ENCODE assay signal across 12 cellular contexts in the genomic region with DNA sequence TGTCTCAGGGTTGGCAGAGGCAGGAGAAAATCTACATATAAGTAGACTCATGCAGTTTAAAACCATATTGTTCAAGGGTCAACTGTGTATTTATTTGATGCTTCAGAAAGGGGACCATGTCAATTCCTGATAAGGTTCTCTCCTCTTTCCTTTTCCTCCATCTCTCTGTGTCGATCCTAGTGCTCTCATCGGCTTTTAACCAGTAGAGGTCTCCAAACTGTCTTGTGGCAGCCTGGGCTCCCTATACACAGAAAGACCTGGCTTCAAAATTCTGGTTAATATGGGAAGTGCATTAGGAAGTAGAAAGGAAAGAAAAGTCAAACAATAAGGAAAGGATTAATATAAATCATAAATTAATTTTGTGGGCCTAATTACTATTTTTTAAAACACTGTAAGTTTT.
DNase-seq lines count a peak whose midpoint lies in the region; ATAC-seq and TF ChIP-seq lines count a peak whose summit lies in the region.
"Had no signal": no experiment of that assay in that cellular context is flagged by ENCODE, and none has a peak within 500 bp of the region (broad histone marks: within the 10 kb centered on the region; RNA-seq: fewer than 3 reads in every experiment).

No MANE protein-coding gene starts in this region.

- H3K4me1 ChIP-seq in body of pancreas (no peaks in the 10 kb centered on the region), mucosa of descending colon (ENCODE audit: low read depth) (no peaks in the 10 kb centered on the region)

- intact Hi-C loops in body of pancreas (cut with DNase I): no loop called here
- intact Hi-C loops in mucosa of descending colon (cut with DNase I, micrococcal nuclease): no loop called here

- no peaks in the 10 kb centered on the region for H3K36me3 ChIP-seq in body of pancreas (replicated peaks in 1 of 2; ENCODE audit: insufficient read depth in 1 of 2, low read depth in 2 of 2)
- no peaks in the 10 kb centered on the region for H3K36me3 ChIP-seq in mucosa of descending colon (ENCODE audit: low read depth)
- H3K36me3 ChIP-seq: neutrophil had no signal

- H3K27me3 ChIP-seq in body of pancreas: no peaks in the 10 kb centered on the region
- H3K27me3 ChIP-seq: neutrophil had no signal

- H3K4me3 ChIP-seq in body of pancreas (no peak overlapping the region), mucosa of descending colon (no peak overlapping the region)

- no peak for ATAC-seq in body of pancreas
- peak; percentile 65 for ATAC-seq in mucosa of descending colon
- ATAC-seq in GM19397 (IDR thresholded peaks at IDR 0.05; ENCODE audit: unreplicated experiment): no peak
- ATAC-seq in HG02588 (IDR thresholded peaks at IDR 0.05; ENCODE audit: unreplicated experiment): no peak
- ATAC-seq in activated CD4-positive, CD25-positive, alpha-beta regulatory T cell treated with anti-CD3 and anti-CD28 coated beads, Interleukin-2, amount 50 U/mL, for 24 hours: no peak
- ATAC-seq: stimulated activated naive CD8-positive, alpha-beta T cell treated with anti-CD3 and anti-CD28 coated beads, Interleukin-15, Interleukin-2, amounts not matched to agents 100 U/mL and 50 U/mL, for 24 hours had no signal

- no peak for TF ChIP-seq POLR2A in body of pancreas (IDR thresholded peaks at IDR 0.05)

- DNase-seq in ELR (ENCODE audit: low read depth) (peak; percentile 23), M059J (ENCODE audit: low read depth) (peak; percentile 5), body of pancreas (peak in 1 of 4 donors; percentile 15), mucosa of descending colon (no peak), HCEC 1CT (no peak)
- DNase-seq: activated CD4-positive, CD25-positive, alpha-beta regulatory T cell treated with anti-CD3 and anti-CD28 coated beads, Interleukin-2, amount 50 U/mL, for 72 hours; dermis blood vessel endothelial cell; stimulated activated naive CD8-positive, alpha-beta T cell treated with anti-CD3 and anti-CD28 coated beads, Interleukin-15, Interleukin-2, amounts not matched to agents 100 U/mL and 50 U/mL, for 24 hours had no signal

- no peak overlapping the region for H3K27ac ChIP-seq in body of pancreas
- H3K27ac ChIP-seq: neutrophil had no signal

- H3K9me3 ChIP-seq in body of pancreas (no peaks in the 10 kb centered on the region), mucosa of descending colon (no peaks in the 10 kb centered on the region)
- H3K9me3 ChIP-seq: neutrophil had no signal

- 8 to 11% methylated on average over 2 of the region's 2 CpGs for WGBS in body of pancreas, 2 donors

- TF ChIP-seq CTCF in body of pancreas (IDR thresholded peaks at IDR 0.05) (peak in 4 of 7 experiments; percentile 8 to 37 (median 24)), mucosa of descending colon (IDR thresholded peaks at IDR 0.05) (no peak)

Comparison
In these comparisons a context has a peak if more than half of its experiments do, and no peak if none do; other contexts are left out.
1. DNase-seq: peak in ELR (single experiment) and M059J (single experiment); none in mucosa of descending colon (0 of 3) and HCEC 1CT (single experiment).